Comparison of ENCODE assay signal across 8 cellular contexts in the genomic region with DNA sequence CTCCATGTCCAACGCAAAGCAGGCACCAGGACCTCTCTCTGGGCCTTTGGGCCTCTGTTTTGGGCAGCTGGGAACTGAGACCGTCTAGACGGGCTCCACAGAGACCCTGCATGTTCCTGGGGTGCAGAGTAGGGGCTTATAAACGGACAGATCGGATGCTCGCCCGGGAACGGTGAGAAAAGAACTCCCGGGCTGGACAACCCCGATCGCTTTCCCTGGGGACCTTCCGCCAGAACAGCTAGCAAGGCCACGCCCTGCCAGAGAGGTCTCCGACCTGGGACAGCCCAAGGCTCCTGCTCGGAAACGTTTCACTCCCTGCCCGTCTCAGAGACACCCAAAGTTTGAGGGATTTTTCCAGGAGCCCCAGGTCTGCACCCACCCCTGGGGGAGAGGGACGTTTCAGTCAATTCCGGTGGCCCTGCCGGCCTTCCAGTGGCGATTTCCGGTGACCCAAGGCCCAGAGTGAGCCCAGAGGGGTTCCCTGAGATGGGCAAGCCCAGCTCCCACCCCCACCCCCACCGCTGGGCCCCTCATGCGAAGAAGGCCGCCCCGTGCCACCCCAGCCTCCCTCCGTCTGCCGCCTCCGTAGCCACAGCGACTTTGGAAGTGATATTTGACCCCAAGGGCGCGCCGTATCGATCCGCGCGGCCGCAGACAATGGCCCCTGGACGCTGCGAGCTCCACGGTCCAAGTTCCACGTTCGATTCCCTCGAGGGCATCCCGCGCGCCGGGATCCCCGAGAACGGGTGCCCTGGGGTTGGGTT. TPM values are rescaled to one million over a fixed set of nuclear protein-coding genes. Genes with fewer than 3 reads are reported as not detected.
DNase-seq lines count a peak whose midpoint lies in the region; ATAC-seq and TF ChIP-seq lines count a peak whose summit lies in the region.

No MANE protein-coding gene starts in this region.

- TF ChIP-seq CTCF in WTC11 (IDR thresholded peaks at IDR 0.05) (no peak), progenitor cell of endocrine pancreas (IDR thresholded peaks at IDR 0.05; ENCODE audit: unreplicated experiment) (no peak)

- POLR2A ChIA-PET in WTC11 (lab: Charles Lee) = interaction anchor here (1.0 to 2.3 kb wide), 5 partner anchors 8 to 29 kb away, joined by 3 to 9 read pairs (median 6); a partner anchor contains a TSS

- no peaks in the 10 kb centered on the region for H3K36me3 Mint-ChIP-seq in activated CD8-positive, alpha-beta memory T cell treated with anti-CD3 and anti-CD28 coated beads, Interleukin-2, amount 10 ng/mL, durations not matched to agents 7 days and 5 days
- H3K36me3 Mint-ChIP-seq in WTC11 = no peaks in the 10 kb centered on the region
- peaks cover 3% of the 10 kb centered on the region for H3K36me3 Mint-ChIP-seq in progenitor cell of endocrine pancreas (ENCODE audit: insufficient read depth)

- H3K9me3 Mint-ChIP-seq in activated CD8-positive, alpha-beta memory T cell treated with anti-CD3 and anti-CD28 coated beads, Interleukin-2, amount 10 ng/mL, durations not matched to agents 7 days and 5 days (ENCODE audit: low read depth) = no peaks in the 10 kb centered on the region
- H3K9me3 Mint-ChIP-seq in WTC11 (no peaks in the 10 kb centered on the region), progenitor cell of endocrine pancreas (ENCODE audit: low read depth) (no peaks in the 10 kb centered on the region)

- H3K4me1 Mint-ChIP-seq in activated CD8-positive, alpha-beta memory T cell treated with anti-CD3 and anti-CD28 coated beads, Interleukin-2, amount 10 ng/mL, durations not matched to agents 7 days and 5 days = peaks cover 7% of the 10 kb centered on the region
- H3K4me1 Mint-ChIP-seq in WTC11 (peaks cover 49% of the 10 kb centered on the region), progenitor cell of endocrine pancreas (ENCODE audit: low read depth) (peaks cover 56% of the 10 kb centered on the region)

- CTCF ChIA-PET in activated CD8-positive, alpha-beta memory T cell treated with anti-CD3 and anti-CD28 coated beads, Interleukin-2, amount 10 ng/mL, durations not matched to agents 7 days and 5 days (lab: Charles Lee) = interaction anchor here (1.0 to 2.0 kb wide), 2 partner anchors 16 to 75 kb away, joined by 3 to 10 read pairs; no protein-coding TSS in a partner anchor
- CTCF ChIA-PET in WTC11 (lab: Charles Lee) = interaction anchor here (1.4 to 3.7 kb wide), 5 partner anchors 8 to 529 kb away, joined by 3 to 11 read pairs (median 6); no protein-coding TSS in a partner anchor

- no peak overlapping the region for H3K27ac Mint-ChIP-seq in activated CD8-positive, alpha-beta memory T cell treated with anti-CD3 and anti-CD28 coated beads, Interleukin-2, amount 10 ng/mL, durations not matched to agents 7 days and 5 days
- peak overlapping the region; percentile 95 for H3K27ac Mint-ChIP-seq in WTC11
- peak overlapping the region; percentile 99 for H3K27ac Mint-ChIP-seq in progenitor cell of endocrine pancreas

- DNase-seq in activated CD8-positive, alpha-beta memory T cell treated with anti-CD3 and anti-CD28 coated beads, Interleukin-2, amount 10 ng/mL, durations not matched to agents 7 days and 5 days = no peak
- no peak for DNase-seq in activated CD8-positive, alpha-beta memory T cell treated with anti-CD3 and anti-CD28 coated beads, Interleukin-2, amount 50 U/mL, for 48 hours
- DNase-seq in WTC11 (ENCODE audit: low spot score) = peak; percentile 58
- peak; percentile 80 for DNase-seq in Right ventricle myocardium superior
- peak; percentile 60 for DNase-seq in progenitor cell of endocrine pancreas (ENCODE audit: low spot score, unreplicated experiment)
- DNase-seq in activated CD4-positive, alpha-beta T cell treated with anti-CD3 and anti-CD28 coated beads, Interleukin-2, amount 50 U/mL, for 1 hour = no peak

- intact Hi-C loops in Right ventricle myocardium superior (cut with DNase I) = no loop called here

- peaks cover 22% of the 10 kb centered on the region for H3K27me3 Mint-ChIP-seq in activated CD8-positive, alpha-beta memory T cell treated with anti-CD3 and anti-CD28 coated beads, Interleukin-2, amount 10 ng/mL, durations not matched to agents 7 days and 5 days
- H3K27me3 Mint-ChIP-seq in WTC11 (ENCODE audit: low read depth) = no peaks in the 10 kb centered on the region
- H3K27me3 Mint-ChIP-seq in progenitor cell of endocrine pancreas = no peaks in the 10 kb centered on the region

- peak overlapping the region; percentile 9 for H3K4me3 Mint-ChIP-seq in activated CD8-positive, alpha-beta memory T cell treated with anti-CD3 and anti-CD28 coated beads, Interleukin-2, amount 10 ng/mL, durations not matched to agents 7 days and 5 days
- H3K4me3 Mint-ChIP-seq in WTC11 (peak overlapping the region; percentile 97), progenitor cell of endocrine pancreas (ENCODE audit: low read depth) (peak overlapping the region; percentile 99)

- ATAC-seq in activated CD8-positive, alpha-beta memory T cell treated with anti-CD3 and anti-CD28 coated beads, Interleukin-2, amount 10 ng/mL, durations not matched to agents 7 days and 5 days = no peak
- ATAC-seq in WTC11 (peak; percentile 4), Right ventricle myocardium superior (ENCODE audit: poor library complexity) (peak; percentile 32), HG03457 (IDR thresholded peaks at IDR 0.05; ENCODE audit: unreplicated experiment) (no peak), GM18519 (IDR thresholded peaks at IDR 0.05; ENCODE audit: low FRiP score, unreplicated experiment) (no peak)

TF ChIP-seq in WTC11, 78 proteins besides CTCF, POLR2A, EP300 and RAD21 (continues in another document):
- TF ChIP-seq, protein P1, sequence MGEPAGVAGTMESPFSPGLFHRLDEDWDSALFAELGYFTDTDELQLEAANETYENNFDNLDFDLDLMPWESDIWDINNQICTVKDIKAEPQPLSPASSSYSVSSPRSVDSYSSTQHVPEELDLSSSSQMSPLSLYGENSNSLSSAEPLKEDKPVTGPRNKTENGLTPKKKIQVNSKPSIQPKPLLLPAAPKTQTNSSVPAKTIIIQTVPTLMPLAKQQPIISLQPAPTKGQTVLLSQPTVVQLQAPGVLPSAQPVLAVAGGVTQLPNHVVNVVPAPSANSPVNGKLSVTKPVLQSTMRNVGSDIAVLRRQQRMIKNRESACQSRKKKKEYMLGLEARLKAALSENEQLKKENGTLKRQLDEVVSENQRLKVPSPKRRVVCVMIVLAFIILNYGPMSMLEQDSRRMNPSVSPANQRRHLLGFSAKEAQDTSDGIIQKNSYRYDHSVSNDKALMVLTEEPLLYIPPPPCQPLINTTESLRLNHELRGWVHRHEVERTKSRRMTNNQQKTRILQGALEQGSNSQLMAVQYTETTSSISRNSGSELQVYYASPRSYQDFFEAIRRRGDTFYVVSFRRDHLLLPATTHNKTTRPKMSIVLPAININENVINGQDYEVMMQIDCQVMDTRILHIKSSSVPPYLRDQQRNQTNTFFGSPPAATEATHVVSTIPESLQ (CRISPR knock-in tag; IDR thresholded peaks at IDR 0.05) = no peak
- TF ChIP-seq, protein P2, sequence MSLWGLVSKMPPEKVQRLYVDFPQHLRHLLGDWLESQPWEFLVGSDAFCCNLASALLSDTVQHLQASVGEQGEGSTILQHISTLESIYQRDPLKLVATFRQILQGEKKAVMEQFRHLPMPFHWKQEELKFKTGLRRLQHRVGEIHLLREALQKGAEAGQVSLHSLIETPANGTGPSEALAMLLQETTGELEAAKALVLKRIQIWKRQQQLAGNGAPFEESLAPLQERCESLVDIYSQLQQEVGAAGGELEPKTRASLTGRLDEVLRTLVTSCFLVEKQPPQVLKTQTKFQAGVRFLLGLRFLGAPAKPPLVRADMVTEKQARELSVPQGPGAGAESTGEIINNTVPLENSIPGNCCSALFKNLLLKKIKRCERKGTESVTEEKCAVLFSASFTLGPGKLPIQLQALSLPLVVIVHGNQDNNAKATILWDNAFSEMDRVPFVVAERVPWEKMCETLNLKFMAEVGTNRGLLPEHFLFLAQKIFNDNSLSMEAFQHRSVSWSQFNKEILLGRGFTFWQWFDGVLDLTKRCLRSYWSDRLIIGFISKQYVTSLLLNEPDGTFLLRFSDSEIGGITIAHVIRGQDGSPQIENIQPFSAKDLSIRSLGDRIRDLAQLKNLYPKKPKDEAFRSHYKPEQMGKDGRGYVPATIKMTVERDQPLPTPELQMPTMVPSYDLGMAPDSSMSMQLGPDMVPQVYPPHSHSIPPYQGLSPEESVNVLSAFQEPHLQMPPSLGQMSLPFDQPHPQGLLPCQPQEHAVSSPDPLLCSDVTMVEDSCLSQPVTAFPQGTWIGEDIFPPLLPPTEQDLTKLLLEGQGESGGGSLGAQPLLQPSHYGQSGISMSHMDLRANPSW (CRISPR knock-in tag; conservative IDR thresholded peaks at IDR 0.05; ENCODE audit: low read depth) = no peak
- no peak for TF ChIP-seq ETV6 (CRISPR knock-in tag; IDR thresholded peaks at IDR 0.05)

RNA-seq across cellular contexts. Expression of a gene that starts 1.7 kb away (rescaled TPM):
- total RNA-seq in activated CD8-positive, alpha-beta memory T cell treated with anti-CD3 and anti-CD28 coated beads, Interleukin-2, amount 10 ng/mL, durations not matched to agents 7 days and 5 days = 1 to 10 TPM; 2.7 to 4.7 TPM
- total RNA-seq in WTC11 (2021) (144 to 149 TPM (median 145 TPM) in 3 replicates), Right ventricle myocardium superior (77.3 TPM), progenitor cell of endocrine pancreas (134 and 150 TPM in 2 replicates)

RNA-seq across cellular contexts. Expression of a gene that starts 18.0 kb away (rescaled TPM):
- 10 to 100 TPM; 23.3 to 27.4 TPM for total RNA-seq in activated CD8-positive, alpha-beta memory T cell treated with anti-CD3 and anti-CD28 coated beads, Interleukin-2, amount 10 ng/mL, durations not matched to agents 7 days and 5 days
- total RNA-seq in WTC11 (2021) = 34.0 to 51.6 TPM (median 40.9 TPM) in 3 replicates
- total RNA-seq in Right ventricle myocardium superior = 22.4 TPM
- total RNA-seq in progenitor cell of endocrine pancreas = 20.1 and 21.8 TPM in 2 replicates

RNA-seq across cellular contexts. Expression of a gene that starts 20.5 kb away (rescaled TPM):
- total RNA-seq in activated CD8-positive, alpha-beta memory T cell treated with anti-CD3 and anti-CD28 coated beads, Interleukin-2, amount 10 ng/mL, durations not matched to agents 7 days and 5 days = not detected
- total RNA-seq in WTC11 (2021) = 10.9 to 14.2 TPM (median 12.3 TPM) in 3 replicates
- total RNA-seq in Right ventricle myocardium superior = 7.9 TPM
- total RNA-seq in progenitor cell of endocrine pancreas = 0.38 and 0.51 TPM in 2 replicates

RNA-seq across cellular contexts. Expression of a gene that starts 23.2 kb away (rescaled TPM):
- 100 to 1,000 TPM; 113 to 117 TPM for total RNA-seq in activated CD8-positive, alpha-beta memory T cell treated with anti-CD3 and anti-CD28 coated beads, Interleukin-2, amount 10 ng/mL, durations not matched to agents 7 days and 5 days
- 139 to 147 TPM (median 146 TPM) in 3 replicates for total RNA-seq in WTC11 (2021)
- total RNA-seq in Right ventricle myocardium superior = 77.9 TPM
- total RNA-seq in progenitor cell of endocrine pancreas = 93.4 and 113 TPM in 2 replicates

RNA-seq across cellular contexts. Expression of a gene that starts 28.9 kb away (rescaled TPM):
- total RNA-seq in activated CD8-positive, alpha-beta memory T cell treated with anti-CD3 and anti-CD28 coated beads, Interleukin-2, amount 10 ng/mL, durations not matched to agents 7 days and 5 days = 10 to 100 TPM; 22.1 to 23.6 TPM
- total RNA-seq in WTC11 (2021) = 13.9 to 15.4 TPM (median 14.2 TPM) in 3 replicates
- 30.7 TPM for total RNA-seq in Right ventricle myocardium superior
- 23.6 and 27.2 TPM in 2 replicates for total RNA-seq in progenitor cell of endocrine pancreas

Comparison
In these comparisons a context has a peak if more than half of its experiments do, and no peak if none do; other contexts are left out.
1. ATAC-seq: peak in WTC11 (single experiment) and Right ventricle myocardium superior (single experiment); none in activated CD8-positive, alpha-beta memory T cell treated with anti-CD3 and anti-CD28 coated beads, Interleukin-2, amount 10 ng/mL, durations not matched to agents 7 days and 5 days (single experiment), HG03457 (single experiment) and GM18519 (single experiment).
2. DNase-seq: peak in WTC11 (single experiment), Right ventricle myocardium superior (single experiment) and progenitor cell of endocrine pancreas (single experiment); none in activated CD8-positive, alpha-beta memory T cell treated with anti-CD3 and anti-CD28 coated beads, Interleukin-2, amount 10 ng/mL, durations not matched to agents 7 days and 5 days (single experiment), activated CD8-positive, alpha-beta memory T cell treated with anti-CD3 and anti-CD28 coated beads, Interleukin-2, amount 50 U/mL, for 48 hours (single experiment) and activated CD4-positive, alpha-beta T cell treated with anti-CD3 and anti-CD28 coated beads, Interleukin-2, amount 50 U/mL, for 1 hour (single experiment).
3. H3K4me3 Mint-ChIP-seq: peak in every context shown above with its lines; median percentile 99 in progenitor cell of endocrine pancreas; 97 in WTC11; 9 in activated CD8-positive, alpha-beta memory T cell treated with anti-CD3 and anti-CD28 coated beads, Interleukin-2, amount 10 ng/mL, durations not matched to agents 7 days and 5 days.
4. RNA of a gene that starts 1.7 kb away (total RNA-seq): 134 to 150 TPM in progenitor cell of endocrine pancreas, 144 to 149 TPM in WTC11 and 77.3 TPM in Right ventricle myocardium superior (single experiment); 2.7 to 4.7 TPM in activated CD8-positive, alpha-beta memory T cell treated with anti-CD3 and anti-CD28 coated beads, Interleukin-2, amount 10 ng/mL, durations not matched to agents 7 days and 5 days; every median in the first group is over 10 times any median in the second.